ENCODE assay signal across 17 cellular contexts in genomic region chr14:55976219-55976618, GRCh38.
DNase-seq lines count a peak whose midpoint lies in the region; TF ChIP-seq lines count a peak whose summit lies in the region.
"Had no signal": no experiment of that assay in that cellular context is flagged by ENCODE, and none has a peak within 500 bp of the region (broad histone marks: within the 10 kb centered on the region; RNA-seq: fewer than 3 reads in every experiment).

No MANE protein-coding gene starts in this region.

- peaks cover 5% of the 10 kb centered on the region for H3K27me3 Mint-ChIP-seq in endothelial cell (ENCODE audit: unreplicated experiment)
- peaks cover 2% of the 10 kb centered on the region for H3K27me3 Mint-ChIP-seq in activated T-cell treated with anti-CD3 and anti-CD28 coated beads, Interleukin-2, amount 50 U/mL, for 24 hours
- H3K27me3 Mint-ChIP-seq: activated CD4-positive, alpha-beta T cell treated with anti-CD3 and anti-CD28 coated beads, Interleukin-2, amount 10 ng/mL, durations not matched to agents 7 days and 5 days had no signal

- H3K27ac ChIP-seq in spleen, result peak overlapping the region in 6 of 8 donors; percentile 11 to 71 (median 46)
- H3K27ac ChIP-seq: 22Rv1, neutrophil, tibial artery had no signal

- no peaks in the 10 kb centered on the region for H3K27me3 ChIP-seq in spleen (replicated peaks in 1 of 7)
- H3K27me3 ChIP-seq: esophagus muscularis mucosa, neutrophil, tibial artery had no signal

- H3K36me3 ChIP-seq in spleen, result no peaks in the 10 kb centered on the region
- H3K36me3 ChIP-seq: esophagus muscularis mucosa, neutrophil, tibial artery had no signal

- DNase-seq in DMS153 (lab: John Stamatoyannopoulos, UW) (peak; percentile 64), DMS153 treated with DMSO at 0.1 percent for 48 hours (lab: John Stamatoyannopoulos, UW; ENCODE audit: unreplicated experiment) (no peak), NCI-H2196 treated with DMSO at 0.1 percent for 48 hours (lab: John Stamatoyannopoulos, UW; ENCODE audit: unreplicated experiment) (peak; percentile 53), endothelial cell (ENCODE audit: low spot score) (no peak), spleen (no peak), posterior vena cava (ENCODE audit: low spot score) (no peak), SKM-1 (lab: John Stamatoyannopoulos, UW; ENCODE audit: unreplicated experiment) (no peak)
- DNase-seq in activated T-cell treated with anti-CD3 and anti-CD28 coated beads, Interleukin-2, amount 50 U/mL, for 24 hours, result no peak
- DNase-seq: activated CD4-positive, alpha-beta T cell treated with anti-CD3 and anti-CD28 coated beads, Interleukin-2, amount 10 ng/mL, durations not matched to agents 7 days and 5 days; activated effector memory CD4-positive, alpha-beta T cell treated with Interleukin-2 at 50 U/mL for 16 hours; Karpas-422; tibial artery had no signal

- intact Hi-C loops in spleen (cut with DNase I; ENCODE audit: low total_unique reads) (no loop called here), posterior vena cava (cut with DNase I) (no loop called here)

- TF ChIP-seq CTCF in endothelial cell (IDR thresholded peaks at IDR 0.05; ENCODE audit: unreplicated experiment) (no peak), spleen (IDR thresholded peaks at IDR 0.05 in 8 of 11, conservative IDR thresholded peaks at IDR 0.05 in 3 of 11) (no peak)

- TF ChIP-seq POLR2A in spleen (IDR thresholded peaks at IDR 0.05), result no peak

- H3K4me1 Mint-ChIP-seq in endothelial cell (ENCODE audit: unreplicated experiment), result peaks cover 51% of the 10 kb centered on the region
- peaks cover 10% of the 10 kb centered on the region for H3K4me1 Mint-ChIP-seq in activated T-cell treated with anti-CD3 and anti-CD28 coated beads, Interleukin-2, amount 50 U/mL, for 24 hours (ENCODE audit: low read depth)
- H3K4me1 Mint-ChIP-seq: activated CD4-positive, alpha-beta T cell treated with anti-CD3 and anti-CD28 coated beads, Interleukin-2, amount 10 ng/mL, durations not matched to agents 7 days and 5 days; stimulated activated memory B cell treated with anti-CD40 and anti-IgM and Interleukin-4, amounts not matched to agents 10 μg/mL and 1 μg/mL and 100 μg/mL, for 72 hours had no signal

- 81 to 90% (median 83%) methylated on average over 5 of the region's 5 CpGs for WGBS in spleen, 5 donors

- H3K9me3 ChIP-seq in spleen, result peaks cover 0 to 10% (median 5%) of the 10 kb centered on the region in 8 donors
- H3K9me3 ChIP-seq: neutrophil had no signal

- H3K36me3 Mint-ChIP-seq in endothelial cell (ENCODE audit: low read depth, unreplicated experiment), result no peaks in the 10 kb centered on the region
- no peaks in the 10 kb centered on the region for H3K36me3 Mint-ChIP-seq in activated T-cell treated with anti-CD3 and anti-CD28 coated beads, Interleukin-2, amount 50 U/mL, for 24 hours (ENCODE audit: low read depth)
- H3K36me3 Mint-ChIP-seq: stimulated activated memory B cell treated with anti-CD40 and anti-IgM and Interleukin-4, amounts not matched to agents 10 μg/mL and 1 μg/mL and 100 μg/mL, for 72 hours had no signal

- no peaks in the 10 kb centered on the region for H3K4me1 ChIP-seq in spleen

- no peak overlapping the region for H3K4me3 ChIP-seq in spleen
- H3K4me3 ChIP-seq: esophagus muscularis mucosa, GM23338, tibial artery had no signal

- no peaks in the 10 kb centered on the region for H3K9me3 Mint-ChIP-seq in endothelial cell (ENCODE audit: unreplicated experiment)
- H3K9me3 Mint-ChIP-seq in activated T-cell treated with anti-CD3 and anti-CD28 coated beads, Interleukin-2, amount 50 U/mL, for 24 hours, result no peaks in the 10 kb centered on the region
- H3K9me3 Mint-ChIP-seq: activated CD4-positive, alpha-beta T cell treated with anti-CD3 and anti-CD28 coated beads, Interleukin-2, amount 10 ng/mL, durations not matched to agents 7 days and 5 days had no signal

- H3K27ac Mint-ChIP-seq in endothelial cell (ENCODE audit: unreplicated experiment), result peak overlapping the region; percentile 30
- no peak overlapping the region for H3K27ac Mint-ChIP-seq in activated T-cell treated with anti-CD3 and anti-CD28 coated beads, Interleukin-2, amount 50 U/mL, for 24 hours
- H3K27ac Mint-ChIP-seq: activated CD4-positive, alpha-beta T cell treated with anti-CD3 and anti-CD28 coated beads, Interleukin-2, amount 10 ng/mL, durations not matched to agents 7 days and 5 days; GM23338; stimulated activated memory B cell treated with anti-CD40 and anti-IgM and Interleukin-4, amounts not matched to agents 10 μg/mL and 1 μg/mL and 100 μg/mL, for 72 hours had no signal

- no peak overlapping the region for H3K4me3 Mint-ChIP-seq in endothelial cell (ENCODE audit: unreplicated experiment)
- no peak overlapping the region for H3K4me3 Mint-ChIP-seq in activated T-cell treated with anti-CD3 and anti-CD28 coated beads, Interleukin-2, amount 50 U/mL, for 24 hours
- H3K4me3 Mint-ChIP-seq: activated CD4-positive, alpha-beta T cell treated with anti-CD3 and anti-CD28 coated beads, Interleukin-2, amount 10 ng/mL, durations not matched to agents 7 days and 5 days; GM23338; stimulated activated memory B cell treated with anti-CD40 and anti-IgM and Interleukin-4, amounts not matched to agents 10 μg/mL and 1 μg/mL and 100 μg/mL, for 72 hours had no signal

Comparison
In these comparisons a context has a peak if more than half of its experiments do, and no peak if none do; other contexts are left out.
1. DNase-seq: peak in DMS153 (single experiment) and NCI-H2196 treated with DMSO at 0.1 percent for 48 hours (single experiment); none in DMS153 treated with DMSO at 0.1 percent for 48 hours (single experiment), endothelial cell (single experiment), spleen (single experiment), posterior vena cava (single experiment), SKM-1 (single experiment) and activated T-cell treated with anti-CD3 and anti-CD28 coated beads, Interleukin-2, amount 50 U/mL, for 24 hours (single experiment).